Comparison of ENCODE assay signal across 37 cellular contexts in genomic region chr15:43214169-43214568, GRCh38. TPM values are rescaled to one million over a fixed set of nuclear protein-coding genes. Genes with fewer than 3 reads are reported as not detected.
"Had no signal": no experiment of that assay in that cellular context is flagged by ENCODE, and none has a peak within 500 bp of the region (broad histone marks: within the 10 kb centered on the region; RNA-seq: fewer than 3 reads in every experiment).

No MANE protein-coding gene starts in this region.

- H3K4me3 ChIP-seq: ascending aorta, cardiac muscle cell, Peyer's patch had no signal

- H3K4me1 ChIP-seq: ascending aorta, Peyer's patch had no signal

- H3K36me3 Mint-ChIP-seq: activated CD8-positive, alpha-beta memory T cell treated with anti-CD3 and anti-CD28 coated beads, Interleukin-2, amount 10 ng/mL, durations not matched to agents 7 days and 5 days; activated naive CD8-positive, alpha-beta T cell treated with anti-CD3 and anti-CD28 coated beads for 36 hours had no signal

- H3K27ac ChIP-seq: ascending aorta, KMS-11, Peyer's patch, VCaP had no signal

- H3K4me2 ChIP-seq: KMS-11 had no signal

- DNase-seq: activated CD4-positive, alpha-beta memory T cell treated with anti-CD3 and anti-CD28 coated beads, Interleukin-2, amount 10 ng/mL, durations not matched to agents 7 days and 5 days; activated CD4-positive, alpha-beta T cell treated with anti-CD3 and anti-CD28 coated beads for 1 hour; activated CD4-positive, alpha-beta T cell treated with anti-CD3 and anti-CD28 coated beads for 48 hours; activated CD4-positive, CD25-positive, alpha-beta regulatory T cell; activated CD8-positive, alpha-beta memory T cell treated with anti-CD3 and anti-CD28 coated beads for 24 hours; activated CD8-positive, alpha-beta memory T cell treated with anti-CD3 and anti-CD28 coated beads, Interleukin-2, amount 10 ng/mL, durations not matched to agents 7 days and 5 days; activated CD8-positive, alpha-beta memory T cell treated with anti-CD3 and anti-CD28 coated beads, Interleukin-2, amount 50 U/mL, for 48 hours; activated effector memory CD4-positive, alpha-beta T cell treated with anti-CD3 and anti-CD28 coated beads, Interleukin-2, amount 50 U/mL, for 16 hours; activated naive CD4-positive, alpha-beta T cell; activated naive CD4-positive, alpha-beta T cell treated with anti-CD3 and anti-CD28 coated beads, Interleukin-2, amount 50 U/mL, for 16 hours; activated naive CD8-positive, alpha-beta T cell treated with anti-CD3 and anti-CD28 coated beads for 36 hours; activated T-cell treated with anti-CD3 and anti-CD28 coated beads, Interleukin-2, amount 50 U/mL, for 48 hours; amniotic stem cell; NCI-H1105; NCI-H1417 treated with DMSO at 0.1 percent for 48 hours; NCI-H187 treated with DMSO at 0.1 percent for 48 hours; NCI-H2081; NCI-H345; NCI-H510A; NCI-H526; NCI-H748 treated with DMSO at 0.1 percent for 48 hours; NK-92 treated with Interleukin-12 subunit alpha and Interleukin-12 subunit beta, amount 100 ng/mL, for 24 hours; PC-3; Peyer's patch; Right ventricle myocardium superior; RPMI8226; SW 1271; T-helper 1 cell; T-helper 2 cell; T-helper 9 cell had no signal

- H3K9me3 Mint-ChIP-seq: activated naive CD8-positive, alpha-beta T cell treated with anti-CD3 and anti-CD28 coated beads for 36 hours; activated T-helper 17 cell treated with anti-CD3 and anti-CD28 coated beads, Interleukin-2, amount 50 U/mL, for 72 hours; central memory CD8-positive, alpha-beta T cell had no signal

- H3K9me3 ChIP-seq: ascending aorta, Peyer's patch had no signal

- H3K27me3 ChIP-seq: ascending aorta, cardiac muscle cell, Peyer's patch had no signal

- H3K4me3 Mint-ChIP-seq: activated CD4-positive, alpha-beta memory T cell treated with anti-CD3 and anti-CD28 coated beads, Interleukin-2, amount 10 ng/mL, durations not matched to agents 7 days and 5 days; activated CD8-positive, alpha-beta memory T cell treated with anti-CD3 and anti-CD28 coated beads, Interleukin-2, amount 10 ng/mL, durations not matched to agents 7 days and 5 days; activated naive CD8-positive, alpha-beta T cell treated with anti-CD3 and anti-CD28 coated beads for 36 hours; activated T-helper 17 cell treated with anti-CD3 and anti-CD28 coated beads, Interleukin-2, amount 50 U/mL, for 72 hours; central memory CD8-positive, alpha-beta T cell had no signal

- H3K36me3 ChIP-seq: ascending aorta, cardiac muscle cell, Peyer's patch had no signal

- H3K9ac ChIP-seq: KMS-11 had no signal

- H3K4me1 Mint-ChIP-seq: activated CD4-positive, alpha-beta memory T cell treated with anti-CD3 and anti-CD28 coated beads, Interleukin-2, amount 10 ng/mL, durations not matched to agents 7 days and 5 days; activated CD8-positive, alpha-beta memory T cell treated with anti-CD3 and anti-CD28 coated beads, Interleukin-2, amount 10 ng/mL, durations not matched to agents 7 days and 5 days; activated naive CD8-positive, alpha-beta T cell treated with anti-CD3 and anti-CD28 coated beads for 36 hours; activated T-helper 17 cell treated with anti-CD3 and anti-CD28 coated beads, Interleukin-2, amount 50 U/mL, for 72 hours; central memory CD8-positive, alpha-beta T cell had no signal

- H3K27ac Mint-ChIP-seq: activated CD4-positive, alpha-beta memory T cell treated with anti-CD3 and anti-CD28 coated beads, Interleukin-2, amount 10 ng/mL, durations not matched to agents 7 days and 5 days; activated CD8-positive, alpha-beta memory T cell treated with anti-CD3 and anti-CD28 coated beads, Interleukin-2, amount 10 ng/mL, durations not matched to agents 7 days and 5 days; activated naive CD8-positive, alpha-beta T cell treated with anti-CD3 and anti-CD28 coated beads for 36 hours; activated T-helper 17 cell treated with anti-CD3 and anti-CD28 coated beads, Interleukin-2, amount 50 U/mL, for 72 hours had no signal

- ATAC-seq: activated CD8-positive, alpha-beta memory T cell treated with anti-CD3 and anti-CD28 coated beads, Interleukin-2, amount 10 ng/mL, durations not matched to agents 7 days and 5 days; activated T-helper 17 cell treated with anti-CD3 and anti-CD28 coated beads, Interleukin-2, amount 50 U/mL, for 72 hours; PC-3 had no signal

RNA-seq across cellular contexts. Expression of gene EPB42, which starts 6.6 kb away (rescaled TPM):
- total RNA-seq: activated CD4-positive, alpha-beta memory T cell treated with anti-CD3 and anti-CD28 coated beads, Interleukin-2, amount 10 ng/mL, durations not matched to agents 7 days and 5 days; activated CD8-positive, alpha-beta memory T cell treated with anti-CD3 and anti-CD28 coated beads, Interleukin-2, amount 10 ng/mL, durations not matched to agents 7 days and 5 days; activated naive CD8-positive, alpha-beta T cell treated with anti-CD3 and anti-CD28 coated beads for 36 hours; activated T-helper 17 cell treated with anti-CD3 and anti-CD28 coated beads, Interleukin-2, amount 50 U/mL, for 72 hours; ascending aorta; MCF 10A; PC-3; Peyer's patch had no signal

RNA-seq across cellular contexts. Expression of gene TGM5, which starts 52.6 kb away (rescaled TPM):
- total RNA-seq: ascending aorta, cardiac muscle cell, PC-3, Peyer's patch, Right ventricle myocardium superior had no signal
- polyA plus RNA-seq: cardiac muscle cell had no signal
